ENCODE assay signal across 30 cellular contexts in genomic region chr6:373031-373430, GRCh38. TPM values are rescaled to one million over a fixed set of nuclear protein-coding genes. Genes with fewer than 3 reads are reported as not detected.
DNase-seq lines count a peak whose midpoint lies in the region; ATAC-seq and TF ChIP-seq lines count a peak whose summit lies in the region.
"Had no signal": no experiment of that assay in that cellular context is flagged by ENCODE, and none has a peak within 500 bp of the region (broad histone marks: within the 10 kb centered on the region; RNA-seq: fewer than 3 reads in every experiment).

No MANE protein-coding gene starts in this region.

- H3K4me3 Mint-ChIP-seq in GM23338 (no peak overlapping the region), osteocyte (ENCODE audit: unreplicated experiment) (no peak overlapping the region)
- peak overlapping the region; percentile 41 for H3K4me3 Mint-ChIP-seq in central memory CD8-positive, alpha-beta T cell
- no peak overlapping the region for H3K4me3 Mint-ChIP-seq in CD4-positive, alpha-beta memory T cell
- H3K4me3 Mint-ChIP-seq: activated naive CD4-positive, alpha-beta T cell treated with anti-CD3 and anti-CD28 coated beads for 36 hours; nephron progenitor cell had no signal

- H4K20me1 ChIP-seq in BLaER1 (no peaks in the 10 kb centered on the region), GM23338 (replicated peaks; ENCODE audit: insufficient read depth) (no peaks in the 10 kb centered on the region)

- no peak overlapping the region for H3K27ac Mint-ChIP-seq in GM23338
- no peak overlapping the region for H3K27ac Mint-ChIP-seq in central memory CD8-positive, alpha-beta T cell (ENCODE audit: low read depth)
- H3K27ac Mint-ChIP-seq in osteocyte (ENCODE audit: unreplicated experiment): no peak overlapping the region
- H3K27ac Mint-ChIP-seq in CD4-positive, alpha-beta memory T cell: no peak overlapping the region
- H3K27ac Mint-ChIP-seq: activated naive CD4-positive, alpha-beta T cell treated with anti-CD3 and anti-CD28 coated beads for 36 hours; nephron progenitor cell had no signal

- H3K4me1 Mint-ChIP-seq in GM23338: peaks cover 16% of the 10 kb centered on the region
- H3K4me1 Mint-ChIP-seq in central memory CD8-positive, alpha-beta T cell: peaks cover 15% of the 10 kb centered on the region
- H3K4me1 Mint-ChIP-seq in osteocyte (ENCODE audit: unreplicated experiment): no peaks in the 10 kb centered on the region
- H3K4me1 Mint-ChIP-seq in CD4-positive, alpha-beta memory T cell: peaks cover 0 to 6% (median 4%) of the 10 kb centered on the region in 4 donors

- peaks cover 90% of the 10 kb centered on the region for H3K9me3 Mint-ChIP-seq in GM23338
- peaks cover 5% of the 10 kb centered on the region for H3K9me3 Mint-ChIP-seq in central memory CD8-positive, alpha-beta T cell
- H3K9me3 Mint-ChIP-seq in osteocyte (ENCODE audit: unreplicated experiment): peaks cover 3% of the 10 kb centered on the region
- peaks cover 0 to 23% (median 3%) of the 10 kb centered on the region in 8 donors for H3K9me3 Mint-ChIP-seq in CD4-positive, alpha-beta memory T cell
- H3K9me3 Mint-ChIP-seq: activated naive CD4-positive, alpha-beta T cell treated with anti-CD3 and anti-CD28 coated beads for 36 hours had no signal

- DNase-seq in GM23338 (ENCODE audit: low spot score) (no peak), osteocyte (ENCODE audit: extremely low spot score, unreplicated experiment) (peak; percentile 85)
- DNase-seq in central memory CD8-positive, alpha-beta T cell (ENCODE audit: low spot score in 2 of 2): no peak
- DNase-seq in CD4-positive, alpha-beta memory T cell: no peak
- no peak for DNase-seq in stimulated activated CD4-positive, alpha-beta T cell treated with anti-CD3 and anti-CD28 coated beads, Interleukin-2, amount 100 ng/mL, for 24 hours
- DNase-seq: activated CD4-positive, alpha-beta T cell treated with anti-CD3 and anti-CD28 coated beads, Interleukin-2, amount 50 U/mL, for 4 hours; activated CD8-positive, alpha-beta memory T cell treated with anti-CD3 and anti-CD28 coated beads, Interleukin-2, amount 50 U/mL, for 4 hours; activated naive CD4-positive, alpha-beta T cell treated with anti-CD3 and anti-CD28 coated beads for 36 hours; adrenal gland; BE2C; DMS153; MV-4-11; NCI-H146; NCI-H2107; NCI-H446; NCI-H774; nephron progenitor cell; retina; stimulated activated CD8-positive, alpha-beta memory T cell treated with anti-CD3 and anti-CD28 coated beads, Interleukin-4, amount 100 ng/mL, for 48 hours had no signal

- ATAC-seq in GM23338: no peak
- no peak for ATAC-seq in central memory CD8-positive, alpha-beta T cell (replicated peaks; ENCODE audit: extremely low read depth, poor library complexity, severe bottlenecking)
- no peak for ATAC-seq in GM21447 (IDR thresholded peaks at IDR 0.05; ENCODE audit: unreplicated experiment)
- ATAC-seq in HG02938 (IDR thresholded peaks at IDR 0.05; ENCODE audit: unreplicated experiment): no peak
- ATAC-seq: HCT116 had no signal

- no peak overlapping the region for H2AFZ ChIP-seq in GM23338

- H3K4me1 ChIP-seq in BLaER1 (peaks cover 18% of the 10 kb centered on the region), GM23338 (ENCODE audit: insufficient read depth) (peaks cover 15% of the 10 kb centered on the region; the same call in 1 of the 2 replicates)
- no peaks in the 10 kb centered on the region for H3K4me1 ChIP-seq in CD4-positive, alpha-beta memory T cell (ENCODE audit: insufficient read depth, low read length)
- H3K4me1 ChIP-seq: adrenal gland, BE2C, pancreas, tibial nerve had no signal

- 0 out of 2 replicates have a peak, but pooled peaks cover 7% of the 10 kb centered on the region for H3K9me2 ChIP-seq in GM23338 (ENCODE audit: insufficient read depth)

- peaks cover 26% of the 10 kb centered on the region for H3K27me3 Mint-ChIP-seq in GM23338 (ENCODE audit: insufficient read depth, low read depth, poor library complexity)
- peaks cover 44% of the 10 kb centered on the region for H3K27me3 Mint-ChIP-seq in central memory CD8-positive, alpha-beta T cell
- peaks cover 9% of the 10 kb centered on the region for H3K27me3 Mint-ChIP-seq in osteocyte (ENCODE audit: unreplicated experiment)
- peaks cover 11 to 16% of the 10 kb centered on the region in 2 donors for H3K27me3 Mint-ChIP-seq in CD4-positive, alpha-beta memory T cell

- H3K27me3 ChIP-seq in BLaER1 (peaks cover 19% of the 10 kb centered on the region), GM23338 (ENCODE audit: insufficient read depth) (no peaks in the 10 kb centered on the region)
- no peaks in the 10 kb centered on the region for H3K27me3 ChIP-seq in CD4-positive, alpha-beta memory T cell (ENCODE audit: insufficient read depth, low read length)

- H3K9me3 ChIP-seq in BLaER1: 0 out of 2 replicates have a peak, but pooled peaks cover 6% of the 10 kb centered on the region
- no peaks in the 10 kb centered on the region for H3K9me3 ChIP-seq in CD4-positive, alpha-beta memory T cell (ENCODE audit: control insufficient read depth in 1 of 2, low read length in 2 of 2)
- H3K9me3 ChIP-seq: adrenal gland, pancreas, tibial nerve had no signal

- H3K36me3 Mint-ChIP-seq in GM23338 (ENCODE audit: low read depth): peaks cover 21% of the 10 kb centered on the region
- H3K36me3 Mint-ChIP-seq in central memory CD8-positive, alpha-beta T cell (ENCODE audit: insufficient read depth): peaks cover 4% of the 10 kb centered on the region
- no peaks in the 10 kb centered on the region for H3K36me3 Mint-ChIP-seq in osteocyte (ENCODE audit: unreplicated experiment)
- no peaks in the 10 kb centered on the region for H3K36me3 Mint-ChIP-seq in CD4-positive, alpha-beta memory T cell

- CTCF ChIA-PET in CD4-positive, alpha-beta memory T cell (lab: Charles Lee; ENCODE audit: partially characterized antibody): interaction anchor here (1.0 kb wide), 1 partner anchor 12 kb away, joined by 3 read pairs; no protein-coding TSS in a partner anchor

- H3K27ac ChIP-seq in BLaER1 (no peak overlapping the region), GM23338 (ENCODE audit: low read depth) (no peak overlapping the region)
- H3K27ac ChIP-seq in CD4-positive, alpha-beta memory T cell (ENCODE audit: low read depth, low read length): no peak overlapping the region
- H3K27ac ChIP-seq: adrenal gland, dorsolateral prefrontal cortex, pancreas, RWPE1, SK-N-MC, tibial nerve had no signal

- peak overlapping the region; percentile 39; the same call in 1 of the 2 replicates for H3K4me2 ChIP-seq in BLaER1
- H3K4me2 ChIP-seq in GM23338: 0 out of 2 replicates have a peak overlapping the region, but pooled peaks have one; percentile 11

- no peaks in the 10 kb centered on the region for H3F3A ChIP-seq in GM23338 (replicated peaks; ENCODE audit: low read depth)

- POLR2A ChIA-PET in CD4-positive, alpha-beta memory T cell (lab: Charles Lee; ENCODE audit: partially characterized antibody): no interaction called here

- H3K4me3 ChIP-seq in BLaER1: no peak overlapping the region
- H3K4me3 ChIP-seq in GM23338: no peak overlapping the region
- H3K4me3 ChIP-seq in CD4-positive, alpha-beta memory T cell (ENCODE audit: low read length in 2 of 2): no peak overlapping the region
- H3K4me3 ChIP-seq: adrenal gland, dorsolateral prefrontal cortex, lung, pancreas, SK-N-MC, tibial nerve had no signal

- no peaks in the 10 kb centered on the region for H3K79me2 ChIP-seq in GM23338 (replicated peaks; ENCODE audit: insufficient read depth)

- H3K36me3 ChIP-seq in BLaER1 (no peaks in the 10 kb centered on the region), GM23338 (ENCODE audit: insufficient read depth) (peaks cover 20% of the 10 kb centered on the region)
- H3K36me3 ChIP-seq in CD4-positive, alpha-beta memory T cell (ENCODE audit: insufficient read depth, low read length): no peaks in the 10 kb centered on the region
- H3K36me3 ChIP-seq: adrenal gland, BE2C, pancreas, tibial nerve had no signal

- H3K9ac ChIP-seq in BLaER1: no peak overlapping the region

- intact Hi-C loops in CD4-positive, alpha-beta memory T cell (cut with micrococcal nuclease): no loop called here

- no peak for TF ChIP-seq CTCF in GM23338 (conservative IDR thresholded peaks at IDR 0.05; ENCODE audit: low read depth in 2 of 2)
- no peak for TF ChIP-seq CTCF in osteocyte (IDR thresholded peaks at IDR 0.05)

TF ChIP-seq in GM23338, 12 proteins besides CTCF, POLR2A, EP300 and RAD21 (continues in another document):
- no peak for TF ChIP-seq EZH2 (IDR thresholded peaks at IDR 0.05; ENCODE audit: low read depth, unreplicated experiment)

RNA-seq across cellular contexts. Expression of gene IRF4, which starts 18.5 kb away (rescaled TPM):
- 0.97 and 1.3 TPM in 2 replicates for total RNA-seq in GM23338 (2014; rRNA removed; shearing (Covaris generic))
- polyA plus RNA-seq in GM23338 (2016; fragmentation: Nextera tagmentation; extraction: Ambion mirVana): 1.9 and 4.1 TPM in 2 replicates
- not detected in 2 replicates for total RNA-seq in osteocyte
- total RNA-seq in CD4-positive, alpha-beta memory T cell: 1 to 10 TPM; 8.5 to 8.6 TPM
- 1 to 10 TPM; 2.7 to 5.7 TPM for polyA plus RNA-seq in CD4-positive, alpha-beta memory T cell
- total RNA-seq: frontal cortex had no signal
